ENCODE assay signal across 1 cellular context in genomic region chr1:213737398-213738040, GRCh38.
TF ChIP-seq lines count a peak whose summit lies in the region.

No MANE protein-coding gene starts in this region.

TF ChIP-seq in HepG2, 621 proteins besides CTCF, POLR2A, EP300 and RAD21 (continued from another document and continues in another):
- TF ChIP-seq ZBTB14 (CRISPR knock-in tag; IDR thresholded peaks at IDR 0.05) = no peak
- no peak for TF ChIP-seq HNRNPK (IDR thresholded peaks at IDR 0.05; ENCODE audit: low read depth, low read length, poor library complexity, severe bottlenecking)
- peak; percentile 42; the same call in 1 of the 2 replicates for TF ChIP-seq ARID4A (CRISPR knock-in tag; IDR thresholded peaks at IDR 0.05; ENCODE audit: borderline replicate concordance)
- no peak for TF ChIP-seq ZNF333 (CRISPR knock-in tag; IDR thresholded peaks at IDR 0.05; ENCODE audit: borderline replicate concordance)
- TF ChIP-seq ZNF580 (CRISPR knock-in tag; IDR thresholded peaks at IDR 0.05; ENCODE audit: borderline replicate concordance, low read depth) = peak; percentile 69; the same call in 1 of the 2 replicates
- TF ChIP-seq ZNF138 (CRISPR knock-in tag; IDR thresholded peaks at IDR 0.05; ENCODE audit: low read depth) = no peak
- TF ChIP-seq ZBTB3 (CRISPR knock-in tag; IDR thresholded peaks at IDR 0.05; ENCODE audit: borderline replicate concordance, low read depth) = 0 out of 2 replicates have a peak, but pooled peaks have one; percentile 38
- peak; percentile 82 for TF ChIP-seq HOXA5 (CRISPR knock-in tag; IDR thresholded peaks at IDR 0.05)
- TF ChIP-seq GLMP (CRISPR knock-in tag; IDR thresholded peaks at IDR 0.05; ENCODE audit: borderline replicate concordance) = no peak
- no peak for TF ChIP-seq RFXAP (CRISPR knock-in tag; IDR thresholded peaks at IDR 0.05; ENCODE audit: borderline replicate concordance)
- peak; percentile 92 for TF ChIP-seq FOXO1 (CRISPR knock-in tag; IDR thresholded peaks at IDR 0.05)
- no peak for TF ChIP-seq ZFP82 (CRISPR knock-in tag; IDR thresholded peaks at IDR 0.05; ENCODE audit: borderline replicate concordance)
- TF ChIP-seq ZNF367 (CRISPR knock-in tag; IDR thresholded peaks at IDR 0.05; ENCODE audit: borderline replicate concordance) = no peak
- TF ChIP-seq ZNF766 (CRISPR knock-in tag; IDR thresholded peaks at IDR 0.05; ENCODE audit: borderline replicate concordance) = 0 out of 2 replicates have a peak, but pooled peaks have one; percentile 32
- TF ChIP-seq ZNF674 (CRISPR knock-in tag; IDR thresholded peaks at IDR 0.05; ENCODE audit: low read depth) = no peak
- TF ChIP-seq ZNF556 (CRISPR knock-in tag; IDR thresholded peaks at IDR 0.05; ENCODE audit: borderline replicate concordance) = peak; percentile 94; the same call in 1 of the 2 replicates
- TF ChIP-seq SYNCRIP (IDR thresholded peaks at IDR 0.05; ENCODE audit: insufficient read depth, low read depth, low read length) = no peak
- no peak for TF ChIP-seq ZNF563 (CRISPR knock-in tag; IDR thresholded peaks at IDR 0.05)
- TF ChIP-seq ZNF776 (CRISPR knock-in tag; IDR thresholded peaks at IDR 0.05) = no peak
- no peak for TF ChIP-seq IKZF4 (CRISPR knock-in tag; IDR thresholded peaks at IDR 0.05; ENCODE audit: borderline replicate concordance, low read depth, not compliant biosample characterization)
- TF ChIP-seq TFE3 (CRISPR knock-in tag; IDR thresholded peaks at IDR 0.05) = peak; percentile 54; the same call in 1 of the 2 replicates
- no peak for TF ChIP-seq FOSL1 (CRISPR knock-in tag; IDR thresholded peaks at IDR 0.05; ENCODE audit: borderline replicate concordance)
- no peak for TF ChIP-seq RBM22 (optimal IDR thresholded peaks at IDR 0.05; ENCODE audit: low read length)
- TF ChIP-seq SALL1 (CRISPR knock-in tag; IDR thresholded peaks at IDR 0.05) = peak; percentile 85
- TF ChIP-seq ARNT2 (CRISPR knock-in tag; IDR thresholded peaks at IDR 0.05; ENCODE audit: low read depth) = 0 out of 2 replicates have a peak, but pooled peaks have one; percentile 42
- peak; percentile 57 for TF ChIP-seq JARID2 (CRISPR knock-in tag; IDR thresholded peaks at IDR 0.05; ENCODE audit: insufficient replicate concordance)
- peak; percentile 78; the same call in 1 of the 2 replicates for TF ChIP-seq ZMYM2 (CRISPR knock-in tag; IDR thresholded peaks at IDR 0.05)
- TF ChIP-seq MIXL1 (CRISPR knock-in tag; IDR thresholded peaks at IDR 0.05) = peak; percentile 95
- peak; percentile 65; the same call in 1 of the 2 replicates for TF ChIP-seq ZBTB7B (CRISPR knock-in tag; IDR thresholded peaks at IDR 0.05)
- TF ChIP-seq SOX5 (CRISPR knock-in tag; IDR thresholded peaks at IDR 0.05; ENCODE audit: borderline replicate concordance) = peak; percentile 84
- TF ChIP-seq GPBP1L1 (CRISPR knock-in tag; IDR thresholded peaks at IDR 0.05) = no peak
- TF ChIP-seq GABPB1 (CRISPR knock-in tag; IDR thresholded peaks at IDR 0.05) = no peak
- TF ChIP-seq HNF4G (IDR thresholded peaks at IDR 0.05; ENCODE audit: borderline replicate concordance, low read depth, low read length) = peak; percentile 79
- peak; percentile 71; the same call in 1 of the 2 replicates for TF ChIP-seq HNF4G (CRISPR knock-in tag; IDR thresholded peaks at IDR 0.05; ENCODE audit: borderline replicate concordance, low read depth)
- TF ChIP-seq ZNF512B (CRISPR knock-in tag; IDR thresholded peaks at IDR 0.05; ENCODE audit: borderline replicate concordance) = no peak
- no peak for TF ChIP-seq ZNF207 (IDR thresholded peaks at IDR 0.05; ENCODE audit: borderline replicate concordance)
- TF ChIP-seq PHF8 (CRISPR knock-in tag; IDR thresholded peaks at IDR 0.05) = no peak
- TF ChIP-seq PATZ1 (CRISPR knock-in tag; IDR thresholded peaks at IDR 0.05) = peak; percentile 60
- no peak for TF ChIP-seq ZNF235 (CRISPR knock-in tag; IDR thresholded peaks at IDR 0.05; ENCODE audit: borderline replicate concordance)
- TF ChIP-seq SIX1 (CRISPR knock-in tag; IDR thresholded peaks at IDR 0.05; ENCODE audit: borderline replicate concordance) = 0 out of 2 replicates have a peak, but pooled peaks have one; percentile 20
- peak; percentile 81; the same call in 1 of the 2 replicates for TF ChIP-seq HOXD1 (CRISPR knock-in tag; IDR thresholded peaks at IDR 0.05)
- no peak for TF ChIP-seq PHF5A (CRISPR knock-in tag; IDR thresholded peaks at IDR 0.05; ENCODE audit: low read depth, unreplicated experiment)
- TF ChIP-seq MATR3 (CRISPR knock-in tag; IDR thresholded peaks at IDR 0.05) = no peak
- no peak for TF ChIP-seq TBP (CRISPR knock-in tag; IDR thresholded peaks at IDR 0.05)
- no peak for TF ChIP-seq ZNF446 (CRISPR knock-in tag; IDR thresholded peaks at IDR 0.05)
- no peak for TF ChIP-seq ELF4 (CRISPR knock-in tag; IDR thresholded peaks at IDR 0.05; ENCODE audit: borderline replicate concordance)
- TF ChIP-seq ZNF772 (CRISPR knock-in tag; IDR thresholded peaks at IDR 0.05) = 0 out of 2 replicates have a peak, but pooled peaks have one; percentile 59
- 0 out of 2 replicates have a peak, but pooled peaks have one; percentile 77 for TF ChIP-seq MEIS1 (CRISPR knock-in tag; IDR thresholded peaks at IDR 0.05; ENCODE audit: borderline replicate concordance)
- 0 out of 2 replicates have a peak, but pooled peaks have one; percentile 63 for TF ChIP-seq SATB2 (CRISPR knock-in tag; IDR thresholded peaks at IDR 0.05)
- no peak for TF ChIP-seq MXD3 (CRISPR knock-in tag; IDR thresholded peaks at IDR 0.05)
- TF ChIP-seq SP5 (CRISPR knock-in tag; IDR thresholded peaks at IDR 0.05; ENCODE audit: borderline replicate concordance, low read depth) = peak; percentile 98
- peak; percentile 88 for TF ChIP-seq MIER2 (CRISPR knock-in tag; IDR thresholded peaks at IDR 0.05)
- no peak for TF ChIP-seq CENPT (CRISPR knock-in tag; IDR thresholded peaks at IDR 0.05; ENCODE audit: low read depth)
- TF ChIP-seq ZNF652 (CRISPR knock-in tag; IDR thresholded peaks at IDR 0.05; ENCODE audit: borderline replicate concordance, low read depth) = no peak
- TF ChIP-seq SRSF1 (optimal IDR thresholded peaks at IDR 0.05; ENCODE audit: low read depth, low read length) = no peak
- TF ChIP-seq PRMT3 (CRISPR knock-in tag; IDR thresholded peaks at IDR 0.05; ENCODE audit: borderline replicate concordance, low read depth) = no peak
- no peak for TF ChIP-seq TAF15 (IDR thresholded peaks at IDR 0.05; ENCODE audit: low read depth, low read length, poor library complexity, severe bottlenecking)
- TF ChIP-seq PAF1 (CRISPR knock-in tag; IDR thresholded peaks at IDR 0.05) = no peak
